Comparison of ENCODE assay signal across 8 cellular contexts in the genomic region with DNA sequence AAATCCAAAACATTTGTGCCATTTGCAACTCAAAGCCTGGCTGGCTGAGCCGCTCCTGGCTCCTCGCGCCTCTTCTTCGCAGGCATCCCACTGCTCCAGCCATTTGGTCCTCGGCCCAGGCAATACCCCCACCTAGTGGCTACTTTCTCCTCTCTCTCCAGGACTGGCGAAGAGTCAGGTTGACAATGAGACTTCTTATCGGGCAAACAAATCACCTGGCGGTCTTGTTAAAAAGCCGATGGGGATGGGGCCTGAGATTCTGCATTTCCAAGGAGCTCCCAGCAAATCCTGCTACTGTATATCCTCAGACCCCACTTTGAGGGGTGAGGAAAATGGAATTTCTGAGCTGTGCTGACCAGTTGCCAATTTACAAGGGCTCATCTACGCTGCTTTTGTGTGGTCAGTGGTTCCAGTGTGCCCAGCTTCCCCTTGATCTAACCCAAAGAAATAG.
DNase-seq lines count a peak whose midpoint lies in the region; ATAC-seq and TF ChIP-seq lines count a peak whose summit lies in the region.

No MANE protein-coding gene starts in this region.

- no peaks in the 10 kb centered on the region for H4K20me1 ChIP-seq in H9 (ENCODE audit: control insufficient read depth, insufficient read depth, insufficient read length)

- POLR2A ChIA-PET in MCF 10A (lab: Yijun Ruan, JAX): no interaction called here

- no peaks in the 10 kb centered on the region for H3K36me3 ChIP-seq in thyroid gland

- no peak overlapping the region for H4K8ac ChIP-seq in H9 (replicated peaks; ENCODE audit: insufficient read length, low read depth, low read length)

- H3K4me3 Mint-ChIP-seq in H9 (no peak overlapping the region), MCF 10A (ENCODE audit: unreplicated experiment) (no peak overlapping the region)

- no peak overlapping the region for H2BK5ac ChIP-seq in H9 (ENCODE audit: insufficient read length, low read length)

- DNase-seq in D341Med (ENCODE audit: low spot score): peak; percentile 82
- peak; percentile 93 for DNase-seq in H9
- peak; percentile 83 for DNase-seq in NCI-H82 (lab: John Stamatoyannopoulos, UW)
- peak; percentile 68 for DNase-seq in MCF 10A (ENCODE audit: unreplicated experiment)
- peak; percentile 54 for DNase-seq in kidney glomerular epithelial cell (lab: John Stamatoyannopoulos, UW)
- DNase-seq in thyroid gland: peak; percentile 19 to 26
- no peak for DNase-seq in stimulated activated naive CD4-positive, alpha-beta T cell treated with Interleukin-2 at 50 U/mL for 16 hours (lab: John Stamatoyannopoulos, UW)

- H3K4me1 Mint-ChIP-seq in H9: peaks cover 35 to 47% of the 10 kb centered on the region in 2 experiments
- H3K4me1 Mint-ChIP-seq in MCF 10A (ENCODE audit: insufficient read depth, unreplicated experiment): peaks cover 4% of the 10 kb centered on the region

- H3K27me3 ChIP-seq in H9 (ENCODE audit: insufficient read depth, low read length): no peaks in the 10 kb centered on the region
- no peaks in the 10 kb centered on the region for H3K27me3 ChIP-seq in thyroid gland

- no peak overlapping the region for H4K91ac ChIP-seq in H9 (ENCODE audit: insufficient read length, low read depth, low read length)

- no peak overlapping the region for H3K4me2 ChIP-seq in H9 (ENCODE audit: insufficient read depth, insufficient read length, low read length)

- no peak overlapping the region for H3K23ac ChIP-seq in H9 (ENCODE audit: insufficient read length, low read depth, low read length)

- BruUV-seq in MCF 10A (replicated peaks; lab: Mats Ljungman, UMichigan): no TSS peak

- H3K4me1 ChIP-seq in H9 (ENCODE audit: insufficient read depth, low read length) (peaks cover 2% of the 10 kb centered on the region; the same call in 1 of the 2 replicates), thyroid gland (no peaks in the 10 kb centered on the region)

- H2AK5ac ChIP-seq in H9 (ENCODE audit: insufficient read length, low read length): no peak overlapping the region

- H2BK120ac ChIP-seq in H9 (ENCODE audit: low read depth, low read length, poor library complexity, severe bottlenecking): no peak overlapping the region

- H3K79me1 ChIP-seq in H9 (ENCODE audit: insufficient read depth, low read depth, low read length, poor library complexity, severe bottlenecking): no peaks in the 10 kb centered on the region

- no CpG with 5 or more reads among the region's 10 CpGs for WGBS in H9 (ENCODE audit: extremely low coverage, insufficient read length, low lambda C conversion rate)
- WGBS in thyroid gland, 2 donors: 9 to 14% methylated on average over 10 of the region's 10 CpGs

- H3K9me3 ChIP-seq in H9 (ENCODE audit: control insufficient read depth, low read depth, low read length) (no peaks in the 10 kb centered on the region), thyroid gland (no peaks in the 10 kb centered on the region)

- no peak overlapping the region for H4K5ac ChIP-seq in H9 (ENCODE audit: insufficient read length, low read depth, low read length)

- no peaks in the 10 kb centered on the region for H3K23me2 ChIP-seq in H9 (ENCODE audit: insufficient read length, low read depth, low read length, poor library complexity, severe bottlenecking)

- H3K27ac ChIP-seq in H9 (ENCODE audit: insufficient read length, low read depth, low read length) (no peak overlapping the region), thyroid gland (no peak overlapping the region)

- H2AFZ ChIP-seq in H9 (ENCODE audit: low read length): no peak overlapping the region

- H3K4me3 ChIP-seq in thyroid gland (replicated peaks in 1 of 3): no peak overlapping the region

- H3K9ac ChIP-seq in H9 (ENCODE audit: extremely low read depth, insufficient read length, low read length): no peak overlapping the region

- H3K4ac ChIP-seq in H9 (ENCODE audit: low read depth, low read length): no peak overlapping the region

- H3K36me3 Mint-ChIP-seq in H9 (ENCODE audit: insufficient read depth in 1 of 3, low read depth in 3 of 3) (no peaks in the 10 kb centered on the region), MCF 10A (ENCODE audit: insufficient read depth, unreplicated experiment) (no peaks in the 10 kb centered on the region)

- TF ChIP-seq POLR2A in thyroid gland (IDR thresholded peaks at IDR 0.05): no peak

- no peak for ATAC-seq in HG03354 (IDR thresholded peaks at IDR 0.05; ENCODE audit: poor library complexity, severe bottlenecking, unreplicated experiment)

- H3K56ac ChIP-seq in H9 (ENCODE audit: insufficient read length, low read depth, low read length): no peak overlapping the region

- 0 out of 7 replicates have a peak overlapping the region, but pooled peaks of 1 of the 3 experiments have one; percentile 43 for H3K27ac Mint-ChIP-seq in H9
- no peak overlapping the region for H3K27ac Mint-ChIP-seq in MCF 10A (ENCODE audit: low read depth, unreplicated experiment)

- no peak overlapping the region for H3K14ac ChIP-seq in H9 (ENCODE audit: insufficient read depth, low read length)

- no peaks in the 10 kb centered on the region for H3K79me2 ChIP-seq in H9 (ENCODE audit: insufficient read depth, low read length)

- CTCF ChIA-PET in MCF 10A (lab: Yijun Ruan, JAX): interaction anchor here (0.5 to 3.8 kb wide), 27 partner anchors 9 to 1852 kb away, joined by 3 to 24 read pairs (median 4); no protein-coding TSS in a partner anchor

- H3K9me3 Mint-ChIP-seq in H9: 0 out of 5 replicates have a peak, but pooled peaks cover 0 to 2% of the 10 kb centered on the region in 2 experiments
- H3K9me3 Mint-ChIP-seq in MCF 10A (ENCODE audit: unreplicated experiment): peaks cover 6% of the 10 kb centered on the region

- no peak overlapping the region for H3K18ac ChIP-seq in H9 (ENCODE audit: insufficient read length, low read depth, low read length)

- H2BK20ac ChIP-seq in H9 (ENCODE audit: low read depth, low read length, poor library complexity, severe bottlenecking): no peak overlapping the region

- intact Hi-C loops in MCF 10A (cut with micrococcal nuclease): loop anchor here (1.0 kb wide), 2 partner anchors 76 to 1232 kb away; no protein-coding TSS in a partner anchor
- intact Hi-C loops in thyroid gland (cut with DNase I): no loop called here

- no peak overlapping the region for H2BK12ac ChIP-seq in H9 (ENCODE audit: insufficient read length, low read depth, low read length)

- TF ChIP-seq CTCF in H9 (conservative IDR thresholded peaks at IDR 0.05) (peak; percentile 84), MCF 10A (IDR thresholded peaks at IDR 0.05; ENCODE audit: unreplicated experiment) (peak; percentile 74), thyroid gland (IDR thresholded peaks at IDR 0.05) (peak in 4 of 6 experiments; percentile 19 to 66 (median 27))

- no peak overlapping the region for H2BK15ac ChIP-seq in H9 (ENCODE audit: low read depth, low read length)

- H3T11ph ChIP-seq in H9 (ENCODE audit: low read length): no peak overlapping the region

- H3K27me3 Mint-ChIP-seq in H9 (ENCODE audit: low read depth): peaks cover 26% of the 10 kb centered on the region
- H3K27me3 Mint-ChIP-seq in MCF 10A (ENCODE audit: insufficient read depth, unreplicated experiment): peaks cover 11% of the 10 kb centered on the region

Comparison
In these comparisons a context has a peak if more than half of its experiments do, and no peak if none do; other contexts are left out.
1. CTCF ChIP-seq: peak in every context shown above with its lines; median percentile 84 in H9; 74 in MCF 10A; 27 in thyroid gland.